15 cellular contexts compared by ENCODE assay signal in genomic region chr9:133750927-133751649, GRCh38.
"Had no signal": no experiment of that assay in that cellular context is flagged by ENCODE, and none has a peak within 500 bp of the region (broad histone marks: within the 10 kb centered on the region; RNA-seq: fewer than 3 reads in every experiment).

No MANE protein-coding gene starts in this region.

- H3K27ac ChIP-seq: cardiac muscle cell, esophagus squamous epithelium, hepatocyte, ovary, tibial nerve, WERI-Rb-1 had no signal

- H3K36me3 ChIP-seq: cardiac muscle cell, esophagus squamous epithelium, ovary, tibial nerve, WERI-Rb-1 had no signal

- H3K79me2 ChIP-seq: hepatocyte had no signal

- H3K4me1 ChIP-seq: esophagus squamous epithelium had no signal

- H3K4me3 ChIP-seq: cardiac muscle cell, esophagus squamous epithelium, hepatocyte, ovary, tibial nerve had no signal

- H2AFZ ChIP-seq: hepatocyte had no signal

- H3K27me3 ChIP-seq: cardiac muscle cell, hepatocyte, ovary had no signal

- ATAC-seq: left ventricle myocardium superior; stimulated activated naive B cell treated with anti-CD40 and anti-IgM and Interleukin-4, amounts not matched to agents 10 μg/mL and 1 μg/mL and 100 μg/mL, for 72 hours had no signal

- H3K4me2 ChIP-seq: hepatocyte had no signal

- H3K4me3 Mint-ChIP-seq: activated naive CD4-positive, alpha-beta T cell treated with anti-CD3 and anti-CD28 coated beads for 36 hours; nephron; stimulated activated naive B cell treated with anti-CD40 and anti-IgM and Interleukin-4, amounts not matched to agents 10 μg/mL and 1 μg/mL and 100 μg/mL, for 72 hours; T-helper 1 cell treated with Interleukin-12 subunit alpha and Interleukin-12 subunit beta and Interleukin-4 antibody, amounts not matched to agents 30 μg/mL and 1 μg/mL, for 36 hours had no signal

- H3K27ac Mint-ChIP-seq: activated naive CD4-positive, alpha-beta T cell treated with anti-CD3 and anti-CD28 coated beads for 36 hours; nephron; stimulated activated naive B cell treated with anti-CD40 and anti-IgM and Interleukin-4, amounts not matched to agents 10 μg/mL and 1 μg/mL and 100 μg/mL, for 72 hours; T-helper 1 cell treated with Interleukin-12 subunit alpha and Interleukin-12 subunit beta and Interleukin-4 antibody, amounts not matched to agents 30 μg/mL and 1 μg/mL, for 36 hours had no signal

- H3K9me3 Mint-ChIP-seq: activated naive CD4-positive, alpha-beta T cell treated with anti-CD3 and anti-CD28 coated beads for 36 hours; T-helper 1 cell treated with Interleukin-12 subunit alpha and Interleukin-12 subunit beta and Interleukin-4 antibody, amounts not matched to agents 30 μg/mL and 1 μg/mL, for 36 hours had no signal

- DNase-seq: activated CD4-positive, alpha-beta T cell treated with anti-CD3 and anti-CD28 coated beads, Interleukin-2, amount 50 U/mL, for 48 hours; activated naive CD4-positive, alpha-beta T cell treated with anti-CD3 and anti-CD28 coated beads for 36 hours; esophagus squamous epithelium; left ventricle myocardium superior; mesendoderm; SHP77 treated with DMSO at 0.1 percent for 48 hours; stimulated activated CD4-positive, alpha-beta T cell treated with anti-CD3 and anti-CD28 coated beads, Interleukin-2, amount 100 ng/mL, for 48 hours; stimulated activated naive B cell treated with anti-CD40 and anti-IgM and Interleukin-4, amounts not matched to agents 10 μg/mL and 1 μg/mL and 100 μg/mL, for 72 hours; WERI-Rb-1 had no signal

- H3K9me3 ChIP-seq: esophagus squamous epithelium, ovary, tibial nerve had no signal
